Comparison of ENCODE assay signal across 26 cellular contexts in genomic region chr4:189293459-189293858, GRCh38.
"Had no signal": no experiment of that assay in that cellular context is flagged by ENCODE, and none has a peak within 500 bp of the region (broad histone marks: within the 10 kb centered on the region; RNA-seq: fewer than 3 reads in every experiment).

No MANE protein-coding gene starts in this region.

- ATAC-seq: left colon; left lung; lower lobe of right lung; mucosa of descending colon; naive thymus-derived CD4-positive, alpha-beta T cell; natural killer cell treated with Interleukin-12 subunit alpha and Interleukin-12 subunit beta and Interleukin-15 and Interleukin-18, amount 100 ng/mL, for 72 hours; sciatic nerve; stimulated activated naive B cell treated with anti-CD40 and anti-IgM and Interleukin-4, amounts not matched to agents 10 μg/mL and 1 μg/mL and 100 μg/mL, for 72 hours; stimulated activated naive CD8-positive, alpha-beta T cell treated with anti-CD3 and anti-CD28 coated beads, Interleukin-15, Interleukin-2, amounts not matched to agents 100 U/mL and 50 U/mL, for 24 hours had no signal

- DNase-seq: hypothalamus; immature natural killer cell; kidney; left colon; left lung; lower lobe of right lung; midbrain; mucosa of descending colon; naive thymus-derived CD4-positive, alpha-beta T cell; ovary; stimulated activated CD4-positive, alpha-beta T cell treated with anti-CD3 and anti-CD28 coated beads, Interleukin-12 subunit alpha, Interleukin-12 subunit beta, amount 100 ng/mL, for 4 hours; stimulated activated CD4-positive, alpha-beta T cell treated with anti-CD3 and anti-CD28 coated beads, Interleukin-15, amount 100 ng/mL, for 24 hours; stimulated activated CD4-positive, alpha-beta T cell treated with anti-CD3 and anti-CD28 coated beads, Interleukin-2, amount 100 ng/mL, for 24 hours; stimulated activated CD4-positive, alpha-beta T cell treated with anti-CD3 and anti-CD28 coated beads, Interleukin-4, amount 100 ng/mL, for 1 hour; stimulated activated naive B cell treated with anti-CD40 and anti-IgM and Interleukin-4, amounts not matched to agents 10 μg/mL and 1 μg/mL and 100 μg/mL, for 72 hours; stimulated activated naive CD8-positive, alpha-beta T cell treated with anti-CD3 and anti-CD28 coated beads, Interleukin-15, Interleukin-2, amounts not matched to agents 100 U/mL and 50 U/mL, for 24 hours; stomach; testis; thyroid gland; transverse colon; upper lobe of left lung had no signal

- H3K36me3 ChIP-seq: left lung, lower lobe of right lung, ovary, right atrium auricular region, stomach, thyroid gland, transverse colon, upper lobe of left lung, vagina had no signal

- H3K4me3 ChIP-seq: left lung, lower lobe of right lung, mucosa of descending colon, ovary, right atrium auricular region, skin epidermis, stomach, testis, thyroid gland, transverse colon, upper lobe of left lung, vagina had no signal

- H3K27me3 ChIP-seq: left lung, ovary, right atrium auricular region, stomach, testis, thyroid gland, transverse colon, upper lobe of left lung, vagina had no signal

- H3K9me3 ChIP-seq: left lung, lower lobe of right lung, mucosa of descending colon, ovary, right atrium auricular region, stomach, testis, thyroid gland, transverse colon, upper lobe of left lung, vagina had no signal
